1 cellular context compared by ENCODE assay signal in genomic region chr6:109191368-109191767, GRCh38.
A peak's percentile ranks its signal among the peaks of the same experiment; 100 is the strongest.
TF ChIP-seq lines count a peak whose summit lies in the region.

No MANE protein-coding gene starts in this region.

TF ChIP-seq in K562, 482 proteins besides CTCF, POLR2A, EP300 and RAD21 (continued from another document):
- TF ChIP-seq, protein P1, sequence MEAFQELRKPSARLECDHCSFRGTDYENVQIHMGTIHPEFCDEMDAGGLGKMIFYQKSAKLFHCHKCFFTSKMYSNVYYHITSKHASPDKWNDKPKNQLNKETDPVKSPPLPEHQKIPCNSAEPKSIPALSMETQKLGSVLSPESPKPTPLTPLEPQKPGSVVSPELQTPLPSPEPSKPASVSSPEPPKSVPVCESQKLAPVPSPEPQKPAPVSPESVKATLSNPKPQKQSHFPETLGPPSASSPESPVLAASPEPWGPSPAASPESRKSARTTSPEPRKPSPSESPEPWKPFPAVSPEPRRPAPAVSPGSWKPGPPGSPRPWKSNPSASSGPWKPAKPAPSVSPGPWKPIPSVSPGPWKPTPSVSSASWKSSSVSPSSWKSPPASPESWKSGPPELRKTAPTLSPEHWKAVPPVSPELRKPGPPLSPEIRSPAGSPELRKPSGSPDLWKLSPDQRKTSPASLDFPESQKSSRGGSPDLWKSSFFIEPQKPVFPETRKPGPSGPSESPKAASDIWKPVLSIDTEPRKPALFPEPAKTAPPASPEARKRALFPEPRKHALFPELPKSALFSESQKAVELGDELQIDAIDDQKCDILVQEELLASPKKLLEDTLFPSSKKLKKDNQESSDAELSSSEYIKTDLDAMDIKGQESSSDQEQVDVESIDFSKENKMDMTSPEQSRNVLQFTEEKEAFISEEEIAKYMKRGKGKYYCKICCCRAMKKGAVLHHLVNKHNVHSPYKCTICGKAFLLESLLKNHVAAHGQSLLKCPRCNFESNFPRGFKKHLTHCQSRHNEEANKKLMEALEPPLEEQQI (IDR thresholded peaks at IDR 0.05), result peak; percentile 60
- TF ChIP-seq, protein P2, sequence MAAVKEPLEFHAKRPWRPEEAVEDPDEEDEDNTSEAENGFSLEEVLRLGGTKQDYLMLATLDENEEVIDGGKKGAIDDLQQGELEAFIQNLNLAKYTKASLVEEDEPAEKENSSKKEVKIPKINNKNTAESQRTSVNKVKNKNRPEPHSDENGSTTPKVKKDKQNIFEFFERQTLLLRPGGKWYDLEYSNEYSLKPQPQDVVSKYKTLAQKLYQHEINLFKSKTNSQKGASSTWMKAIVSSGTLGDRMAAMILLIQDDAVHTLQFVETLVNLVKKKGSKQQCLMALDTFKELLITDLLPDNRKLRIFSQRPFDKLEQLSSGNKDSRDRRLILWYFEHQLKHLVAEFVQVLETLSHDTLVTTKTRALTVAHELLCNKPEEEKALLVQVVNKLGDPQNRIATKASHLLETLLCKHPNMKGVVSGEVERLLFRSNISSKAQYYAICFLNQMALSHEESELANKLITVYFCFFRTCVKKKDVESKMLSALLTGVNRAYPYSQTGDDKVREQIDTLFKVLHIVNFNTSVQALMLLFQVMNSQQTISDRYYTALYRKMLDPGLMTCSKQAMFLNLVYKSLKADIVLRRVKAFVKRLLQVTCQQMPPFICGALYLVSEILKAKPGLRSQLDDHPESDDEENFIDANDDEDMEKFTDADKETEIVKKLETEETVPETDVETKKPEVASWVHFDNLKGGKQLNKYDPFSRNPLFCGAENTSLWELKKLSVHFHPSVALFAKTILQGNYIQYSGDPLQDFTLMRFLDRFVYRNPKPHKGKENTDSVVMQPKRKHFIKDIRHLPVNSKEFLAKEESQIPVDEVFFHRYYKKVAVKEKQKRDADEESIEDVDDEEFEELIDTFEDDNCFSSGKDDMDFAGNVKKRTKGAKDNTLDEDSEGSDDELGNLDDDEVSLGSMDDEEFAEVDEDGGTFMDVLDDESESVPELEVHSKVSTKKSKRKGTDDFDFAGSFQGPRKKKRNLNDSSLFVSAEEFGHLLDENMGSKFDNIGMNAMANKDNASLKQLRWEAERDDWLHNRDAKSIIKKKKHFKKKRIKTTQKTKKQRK (IDR thresholded peaks at IDR 0.05; ENCODE audit: borderline replicate concordance, low read depth, low read length), result peak; percentile 64
- peak; percentile 88 for TF ChIP-seq CBX5 (IDR thresholded peaks at IDR 0.05; ENCODE audit: borderline replicate concordance, low read depth)
- TF ChIP-seq TRIM28 (IDR thresholded peaks at IDR 0.05), result peak; percentile 97
- TF ChIP-seq TRIM24 (IDR thresholded peaks at IDR 0.05), result 0 out of 4 replicates have a peak, but pooled peaks of 1 of the 2 experiments have one; percentile 55
- peak; percentile 89 for TF ChIP-seq CBX1 (IDR thresholded peaks at IDR 0.05; ENCODE audit: low read depth)
- peak; percentile 90 for TF ChIP-seq ZFP36 (IDR thresholded peaks at IDR 0.05; ENCODE audit: low read depth, low read length, partially characterized antibody)
- peak; percentile 77; the same call in 1 of the 2 replicates for TF ChIP-seq XRCC3 (IDR thresholded peaks at IDR 0.05)
